8 cellular contexts compared by ENCODE assay signal in genomic region chr10:99395750-99396445, GRCh38. TPM values are rescaled to one million over a fixed set of nuclear protein-coding genes. Genes with fewer than 3 reads are reported as not detected.
A peak's percentile ranks its signal among the peaks of the same experiment; 100 is the strongest.
DNase-seq lines count a peak whose midpoint lies in the region; ATAC-seq and TF ChIP-seq lines count a peak whose summit lies in the region.

No MANE protein-coding gene starts in this region.

- no peak for TF ChIP-seq CTCF in astrocyte of the cerebellum (IDR thresholded peaks at IDR 0.05; ENCODE audit: low read depth, low read length, missing control alignments)
- no peak for TF ChIP-seq CTCF in right lobe of liver (IDR thresholded peaks at IDR 0.05)

- no peaks in the 10 kb centered on the region for H3K27me3 ChIP-seq in CD4-positive, alpha-beta memory T cell (ENCODE audit: insufficient read depth, low read length)
- H3K27me3 ChIP-seq in right lobe of liver = no peaks in the 10 kb centered on the region

- no peaks in the 10 kb centered on the region for H3K9me3 ChIP-seq in CD4-positive, alpha-beta memory T cell (ENCODE audit: control insufficient read depth in 1 of 2, low read length in 2 of 2)
- H3K9me3 ChIP-seq in right lobe of liver = no peaks in the 10 kb centered on the region

- POLR2A ChIA-PET in CD4-positive, alpha-beta memory T cell (lab: Charles Lee; ENCODE audit: partially characterized antibody) = no interaction called here

- ATAC-seq in right lobe of liver = peak; percentile 31 to 70 (median 58)
- ATAC-seq in HG03280 (IDR thresholded peaks at IDR 0.05; ENCODE audit: unreplicated experiment) = no peak
- no peak for ATAC-seq in HG02852 (IDR thresholded peaks at IDR 0.05; ENCODE audit: unreplicated experiment)

- H3K27me3 Mint-ChIP-seq in CD4-positive, alpha-beta memory T cell = no peaks in the 10 kb centered on the region

- H3K27ac ChIP-seq in CD4-positive, alpha-beta memory T cell (ENCODE audit: low read depth, low read length) = no peak overlapping the region
- peak overlapping the region in 2 of 3 donors; percentile 52 to 68 for H3K27ac ChIP-seq in right lobe of liver

- intact Hi-C loops in CD4-positive, alpha-beta memory T cell (cut with micrococcal nuclease) = no loop called here
- intact Hi-C loops in right lobe of liver (cut with DNase I) = loop anchor here in 1 of 2 donors (10.0 kb wide), 1 partner anchor 219 kb away; no protein-coding TSS in a partner anchor

- 50% methylated on average over 2 of the region's 2 CpGs for WGBS in right lobe of liver (ENCODE audit: insufficient coverage, low coverage, low lambda C conversion rate, missing lambda C conversion rate)

- no peak overlapping the region for H3K4me3 Mint-ChIP-seq in CD4-positive, alpha-beta memory T cell

- H3K4me1 Mint-ChIP-seq in CD4-positive, alpha-beta memory T cell = peaks cover 0 to 8% (median 5%) of the 10 kb centered on the region in 4 donors

- no peak for DNase-seq in CD4-positive, alpha-beta memory T cell
- peak; percentile 36 for DNase-seq in HuH-7 (ENCODE audit: low spot score)
- peak; percentile 56 for DNase-seq in astrocyte of the cerebellum (ENCODE audit: low read depth)
- peak in 2 of 3 donors; percentile 53 to 74 for DNase-seq in right lobe of liver
- no peak for DNase-seq in ureter (ENCODE audit: low spot score)
- no peak for DNase-seq in GOT3 (lab: John Stamatoyannopoulos, UW)

- H3K36me3 ChIP-seq in CD4-positive, alpha-beta memory T cell (ENCODE audit: insufficient read depth, low read length) = no peaks in the 10 kb centered on the region
- peaks cover 0 to 37% (median 17%) of the 10 kb centered on the region in 4 donors for H3K36me3 ChIP-seq in right lobe of liver

- H3K36me3 Mint-ChIP-seq in CD4-positive, alpha-beta memory T cell = peaks cover 14 to 41% of the 10 kb centered on the region in 2 donors

- in situ Hi-C loops in astrocyte of the cerebellum (cut with HindIII; ENCODE audit: low sequenced_read_pairs) = no loop called here

- TF ChIP-seq POLR2A in right lobe of liver (IDR thresholded peaks at IDR 0.05) = no peak

- H3K4me3 ChIP-seq in CD4-positive, alpha-beta memory T cell (ENCODE audit: low read length in 2 of 2) = no peak overlapping the region
- H3K4me3 ChIP-seq in astrocyte of the cerebellum (ENCODE audit: low read depth, low read length) (no peak overlapping the region), right lobe of liver (no peak overlapping the region)

- no peaks in the 10 kb centered on the region for H3K9me3 Mint-ChIP-seq in CD4-positive, alpha-beta memory T cell

- peak overlapping the region in 5 of 7 donors; percentile 25 to 79 (median 66) for H3K27ac Mint-ChIP-seq in CD4-positive, alpha-beta memory T cell

- CTCF ChIA-PET in CD4-positive, alpha-beta memory T cell (lab: Charles Lee; ENCODE audit: partially characterized antibody) = no interaction called here

- H3K4me1 ChIP-seq in CD4-positive, alpha-beta memory T cell (ENCODE audit: insufficient read depth, low read length) = no peaks in the 10 kb centered on the region
- H3K4me1 ChIP-seq in right lobe of liver = peaks cover 0 to 49% (median 16%) of the 10 kb centered on the region in 4 donors

RNA-seq across cellular contexts. Expression of gene GOT1, which starts 34.5 kb away (rescaled TPM):
- 10 to 100 TPM; 10.3 to 10.4 TPM for total RNA-seq in CD4-positive, alpha-beta memory T cell
- polyA plus RNA-seq in CD4-positive, alpha-beta memory T cell = 10 to 100 TPM; 18.8 to 19.4 TPM
- total RNA-seq in right lobe of liver = 100 to 1,000 TPM; 118 to 356 (median 173) TPM
- 41.3 TPM for total RNA-seq in ureter

Comparison
In these comparisons a context has a peak if more than half of its experiments do, and no peak if none do; other contexts are left out.
1. DNase-seq: peak in HuH-7 (single experiment), astrocyte of the cerebellum (single experiment) and right lobe of liver (2 of 3); none in CD4-positive, alpha-beta memory T cell (0 of 5), ureter (single experiment) and GOT3 (single experiment).
2. ATAC-seq: peak in right lobe of liver (4 of 4); none in HG03280 (single experiment) and HG02852 (single experiment).